Comparison of ENCODE assay signal across 23 cellular contexts in genomic region chr18:38047820-38048219, GRCh38.
DNase-seq lines count a peak whose midpoint lies in the region; ATAC-seq and TF ChIP-seq lines count a peak whose summit lies in the region.
"Had no signal": no experiment of that assay in that cellular context is flagged by ENCODE, and none has a peak within 500 bp of the region (broad histone marks: within the 10 kb centered on the region; RNA-seq: fewer than 3 reads in every experiment).

No MANE protein-coding gene starts in this region.

- H3K27ac ChIP-seq in 22Rv1 = no peak overlapping the region
- H3K27ac ChIP-seq: ascending aorta, psoas muscle, tibial nerve had no signal

- no peak overlapping the region for H3K4me3 ChIP-seq in epithelial cell of proximal tubule (ENCODE audit: low read depth, low read length)
- H3K4me3 ChIP-seq: ascending aorta, psoas muscle, tibial nerve had no signal

- peak; percentile 58 for DNase-seq in D341Med (ENCODE audit: low spot score)
- peak; percentile 50 for DNase-seq in NCI-H748 (lab: John Stamatoyannopoulos, UW; ENCODE audit: unreplicated experiment)
- DNase-seq in epithelial cell of proximal tubule (ENCODE audit: low read depth) = no peak
- DNase-seq in cerebellar nuclear complex (lab: John Stamatoyannopoulos, UW) = no peak
- DNase-seq: activated CD4-positive, alpha-beta memory T cell treated with anti-CD3 and anti-CD28 coated beads, Interleukin-2, amount 10 ng/mL, durations not matched to agents 7 days and 5 days; activated CD4-positive, CD25-positive, alpha-beta regulatory T cell; activated naive CD8-positive, alpha-beta T cell treated with anti-CD3 and anti-CD28 coated beads for 36 hours; CD4-positive, CD25-positive, alpha-beta regulatory T cell; central memory CD4-positive, alpha-beta T cell; head of caudate nucleus; IMR-90; NCI-H1417 treated with DMSO at 0.1 percent for 48 hours; NCI-H2171; NCI-H526 treated with DMSO at 0.1 percent for 48 hours; OCI-M1; psoas muscle had no signal

- peak; percentile 21 for TF ChIP-seq CTCF in 22Rv1 (IDR thresholded peaks at IDR 0.05)
- peak; percentile 46 for TF ChIP-seq CTCF in epithelial cell of proximal tubule (conservative IDR thresholded peaks at IDR 0.05; ENCODE audit: low read depth, low read length)

- no peak for ATAC-seq in HG02763 (IDR thresholded peaks at IDR 0.05; ENCODE audit: unreplicated experiment)
- no peak for ATAC-seq in GM18870 (IDR thresholded peaks at IDR 0.05; ENCODE audit: unreplicated experiment)
- no peak for ATAC-seq in HG03432 (IDR thresholded peaks at IDR 0.05; ENCODE audit: unreplicated experiment)
- ATAC-seq: left lobe of liver, psoas muscle had no signal

Comparison
In these comparisons a context has a peak if more than half of its experiments do, and no peak if none do; other contexts are left out.
1. DNase-seq: peak in D341Med (single experiment) and NCI-H748 (single experiment); none in epithelial cell of proximal tubule (single experiment) and cerebellar nuclear complex (0 of 2).